Comparison of ENCODE assay signal across 15 cellular contexts in genomic region chr12:3154006-3154405, GRCh38.
A peak's percentile ranks its signal among the peaks of the same experiment; 100 is the strongest.
DNase-seq lines count a peak whose midpoint lies in the region; ATAC-seq, FAIRE-seq and TF ChIP-seq lines count a peak whose summit lies in the region.
"Had no signal": no experiment of that assay in that cellular context is flagged by ENCODE, and none has a peak within 500 bp of the region (broad histone marks: within the 10 kb centered on the region; RNA-seq: fewer than 3 reads in every experiment).

No MANE protein-coding gene starts in this region.

- H3K14ac ChIP-seq in H1 (ENCODE audit: insufficient read length), result no peak overlapping the region

- H3K36me3 Mint-ChIP-seq in nephron progenitor cell (ENCODE audit: low read depth), result peaks cover 8% of the 10 kb centered on the region

- H2BK120ac ChIP-seq in H1 (replicated peaks; ENCODE audit: low read depth, low read length), result no peak overlapping the region

- no peak overlapping the region for H3K18ac ChIP-seq in H1 (ENCODE audit: extremely low read depth, low read length)

- no peak overlapping the region for H3K4me3 Mint-ChIP-seq in nephron progenitor cell
- H3K4me3 Mint-ChIP-seq: B cell; CD4-positive, alpha-beta T cell; GM23338 had no signal

- POLR2A ChIA-PET in H1 (lab: Charles Lee; ENCODE audit: partially characterized antibody), result interaction anchor here (1.0 kb wide), 2 partner anchors 15 to 89 kb away, joined by 3 to 4 read pairs; no protein-coding TSS in a partner anchor

- TF ChIP-seq CTCF in H1 (IDR thresholded peaks at IDR 0.05; ENCODE audit: control extremely low read depth in 1 of 3, insufficient read depth in 1 of 3, low read depth in 1 of 3, low read length in 3 of 3), result no peak
- no peak for TF ChIP-seq CTCF in nephron progenitor cell (IDR thresholded peaks at IDR 0.05)

- no peaks in the 10 kb centered on the region for H3K9me3 ChIP-seq in H1 (ENCODE audit: insufficient read depth in 2 of 2, low read depth in 1 of 2, low read length in 1 of 2)
- H3K9me3 ChIP-seq: HAP-1 had no signal

- H3K4me1 Mint-ChIP-seq in nephron progenitor cell, result peaks cover 97% of the 10 kb centered on the region
- H3K4me1 Mint-ChIP-seq: B cell had no signal

- H3K79me2 ChIP-seq in H1 (ENCODE audit: control insufficient read depth in 1 of 2, insufficient read depth in 2 of 2, low read length in 2 of 2), result no peaks in the 10 kb centered on the region

- no peak overlapping the region for H3K9ac ChIP-seq in H1 (replicated peaks in 1 of 4; ENCODE audit: extremely low read depth in 1 of 4, low read depth in 3 of 4, low read length in 3 of 4)

- 0 out of 2 replicates have a peak overlapping the region, but pooled peaks have one; percentile 11 for H2AK5ac ChIP-seq in H1 (ENCODE audit: low read depth, low read length)

- no peak overlapping the region for H4K5ac ChIP-seq in H1 (ENCODE audit: insufficient read length, low read depth, low read length)

- no peaks in the 10 kb centered on the region; the same call in none of the 2 replicates for H3K79me1 ChIP-seq in H1 (ENCODE audit: low read depth, low read length)

- no peak overlapping the region for H4K91ac ChIP-seq in H1 (replicated peaks; ENCODE audit: insufficient read length, low read length)

- no peak overlapping the region for H2BK5ac ChIP-seq in H1 (ENCODE audit: low read depth, low read length)

- no peak overlapping the region for H2BK15ac ChIP-seq in H1 (ENCODE audit: low read length)

- no peak for TF ChIP-seq EP300 in H1 (IDR thresholded peaks at IDR 0.05; ENCODE audit: borderline replicate concordance in 1 of 2, low read depth in 2 of 2, low read length in 2 of 2)

- H3K27me3 ChIP-seq in H1 (replicated peaks in 1 of 4; ENCODE audit: control insufficient read depth in 3 of 4, extremely low read depth in 1 of 4, insufficient read depth in 3 of 4, low read length in 3 of 4), result no peaks in the 10 kb centered on the region
- no peaks in the 10 kb centered on the region for H3K27me3 ChIP-seq in H7 (ENCODE audit: control insufficient read depth, insufficient read depth, low read length)

- H3K4me1 ChIP-seq in H1 (replicated peaks in 1 of 4; ENCODE audit: control insufficient read depth in 3 of 4, insufficient read depth in 4 of 4, low read length in 3 of 4), result peaks cover 8 to 27% (median 21%) of the 10 kb centered on the region in 4 experiments
- H3K4me1 ChIP-seq: HAP-1 had no signal

- H3K56ac ChIP-seq in H1 (replicated peaks; ENCODE audit: insufficient read length, low read depth, low read length), result no peak overlapping the region

- intact Hi-C loops in left ventricle myocardium superior (cut with micrococcal nuclease) (no loop called here), left cardiac atrium (cut with DNase I) (loop anchor here in 1 of 2 donors (5.0 kb wide), 1 partner anchor 33 kb away; no protein-coding TSS in a partner anchor)

- 90% methylated on average over 5 of the region's 5 CpGs; no CpG with 5 or more reads in 1 of the 2 experiments for WGBS in H1 (ENCODE audit: extremely low coverage in 1 of 2, insufficient coverage in 1 of 2, insufficient read length in 1 of 2, insufficient replicate concordance in 2 of 2, low coverage in 1 of 2, low lambda C conversion rate in 2 of 2, missing lambda C conversion rate in 1 of 2), 2 experiments

- FAIRE-seq in H1 (lab: Jason Lieb, UNC), result no peak
- FAIRE-seq: GM12891, HepG2 had no signal

- no peak overlapping the region for H3K4ac ChIP-seq in H1 (replicated peaks; ENCODE audit: insufficient read length, low read depth, low read length)

- no peak overlapping the region for H3K4me2 ChIP-seq in H1 (ENCODE audit: insufficient read depth in 1 of 2, low read depth in 2 of 2, low read length in 2 of 2)
- H3K4me2 ChIP-seq: GM23338 had no signal

- CTCF ChIA-PET in H1 (lab: Charles Lee; ENCODE audit: partially characterized antibody), result interaction anchor here (0.6 to 16.6 kb wide), 16 partner anchors 7 to 650 kb away, joined by 3 to 300 read pairs (median 4); no protein-coding TSS in a partner anchor

- H3K23me2 ChIP-seq in H1 (ENCODE audit: low read depth, low read length), result 0 out of 2 replicates have a peak, but pooled peaks cover 2% of the 10 kb centered on the region

- no peak overlapping the region for H2BK12ac ChIP-seq in H1 (ENCODE audit: low read depth, low read length)

- H4K20me1 ChIP-seq in H1 (replicated peaks in 1 of 2; ENCODE audit: control insufficient read depth in 1 of 2, insufficient read depth in 2 of 2, low read length in 2 of 2), result no peaks in the 10 kb centered on the region

- no peaks in the 10 kb centered on the region for H3K36me3 ChIP-seq in H1 (ENCODE audit: control insufficient read depth in 2 of 4, insufficient read depth in 4 of 4, low read length in 3 of 4)
- no peaks in the 10 kb centered on the region for H3K36me3 ChIP-seq in H7 (replicated peaks; ENCODE audit: control insufficient read depth, insufficient read depth, low read length)
- H3K36me3 ChIP-seq: HAP-1 had no signal

- TF ChIP-seq POLR2A in H1 (IDR thresholded peaks at IDR 0.05; ENCODE audit: control extremely low read depth in 1 of 2, low read depth in 2 of 2, low read length in 2 of 2), result no peak

- no peaks in the 10 kb centered on the region for H3K9me3 Mint-ChIP-seq in nephron progenitor cell
- H3K9me3 Mint-ChIP-seq: CD4-positive, alpha-beta T cell; GM23338 had no signal

- H3K23ac ChIP-seq in H1 (ENCODE audit: insufficient read length), result no peak overlapping the region

- H2BK20ac ChIP-seq in H1 (ENCODE audit: low read length), result no peak overlapping the region

- no peaks in the 10 kb centered on the region for H3K27me3 Mint-ChIP-seq in nephron progenitor cell (ENCODE audit: low read depth, poor library complexity)

- peak overlapping the region; percentile 87 for H3K27ac Mint-ChIP-seq in nephron progenitor cell
- H3K27ac Mint-ChIP-seq: B cell; CD4-positive, alpha-beta T cell; GM23338 had no signal

- DNase-seq in left ventricle myocardium superior (no peak), left cardiac atrium (no peak), H1 (ENCODE audit: low read depth in 1 of 2, low spot score in 2 of 2) (no peak), nephron progenitor cell (no peak), H7 (no peak)
- DNase-seq in activated CD4-positive, alpha-beta T cell treated with anti-CD3 and anti-CD28 coated beads for 4 hours, result no peak
- no peak for DNase-seq in effector CD4-positive, alpha-beta T cell
- DNase-seq: Calu3; CD4-positive, alpha-beta T cell; DMS79 had no signal

- H3K4me3 ChIP-seq in H1 (ENCODE audit: extremely low read depth in 1 of 4, insufficient read depth in 2 of 4, low read depth in 3 of 4, low read length in 4 of 4), result no peak overlapping the region
- no peak overlapping the region for H3K4me3 ChIP-seq in H7 (ENCODE audit: insufficient read depth, low read depth, low read length)
- H3K4me3 ChIP-seq: GM23338, HAP-1 had no signal

- H2AFZ ChIP-seq in H1 (ENCODE audit: low read length), result no peak overlapping the region
- H2AFZ ChIP-seq: GM23338 had no signal

- H3K27ac ChIP-seq in H1 (ENCODE audit: low read depth, low read length), result no peak overlapping the region

- no peak for TF ChIP-seq RAD21 in H1 (IDR thresholded peaks at IDR 0.05 in 1 of 2, conservative IDR thresholded peaks at IDR 0.05 in 1 of 2; ENCODE audit: low read depth in 2 of 2, low read length in 2 of 2)

- ATAC-seq in left ventricle myocardium superior, result peak; percentile 12
- no peak for ATAC-seq in left cardiac atrium
- ATAC-seq: GM23338, HepG2 had no signal

- H4K8ac ChIP-seq in H1 (ENCODE audit: extremely low read depth, insufficient read depth, low read length), result no peak overlapping the region

TF ChIP-seq in H1, 55 proteins besides CTCF, POLR2A, EP300 and RAD21:
- TF ChIP-seq GTF2F1 (IDR thresholded peaks at IDR 0.05; ENCODE audit: borderline replicate concordance, low read depth, low read length) (no peak), SAP30 (IDR thresholded peaks at IDR 0.05; ENCODE audit: insufficient read depth, insufficient replicate concordance, low read length) (no peak), TEAD4 (IDR thresholded peaks at IDR 0.05; ENCODE audit: low read depth, low read length) (no peak), KDM5A (IDR thresholded peaks at IDR 0.05; ENCODE audit: low read length) (no peak), RXRA (IDR thresholded peaks at IDR 0.05; ENCODE audit: insufficient read depth, low read depth, low read length) (no peak), TCF12 (IDR thresholded peaks at IDR 0.05; ENCODE audit: low read depth, low read length) (no peak), EZH2 (IDR thresholded peaks at IDR 0.05; ENCODE audit: low read depth, low read length, severe bottlenecking) (no peak), SUZ12 (IDR thresholded peaks at IDR 0.05; ENCODE audit: low read length) (no peak), MAFK (IDR thresholded peaks at IDR 0.05; ENCODE audit: low read depth, low read length) (no peak), PHF8 (conservative IDR thresholded peaks at IDR 0.05; ENCODE audit: low read depth, low read length) (no peak), HDAC6 (IDR thresholded peaks at IDR 0.05; ENCODE audit: low read depth, low read length) (no peak), JUN (IDR thresholded peaks at IDR 0.05; ENCODE audit: low read depth, low read length) (no peak), SIX5 (IDR thresholded peaks at IDR 0.05; ENCODE audit: low read depth, low read length) (no peak), ASH2L (IDR thresholded peaks at IDR 0.05; ENCODE audit: low read length) (no peak), ATF3 (IDR thresholded peaks at IDR 0.05; ENCODE audit: insufficient read depth, low read depth, low read length) (no peak), CHD1 (IDR thresholded peaks at IDR 0.05; ENCODE audit: low read depth, low read length) (no peak), NRF1 (IDR thresholded peaks at IDR 0.05; ENCODE audit: low read depth, low read length) (no peak)
- TF ChIP-seq, protein P1, sequence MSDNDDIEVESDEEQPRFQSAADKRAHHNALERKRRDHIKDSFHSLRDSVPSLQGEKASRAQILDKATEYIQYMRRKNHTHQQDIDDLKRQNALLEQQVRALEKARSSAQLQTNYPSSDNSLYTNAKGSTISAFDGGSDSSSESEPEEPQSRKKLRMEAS (IDR thresholded peaks at IDR 0.05), result no peak
